ENCODE assay signal across 8 cellular contexts in genomic region chrX:1592863-1593201, GRCh38. TPM values are rescaled to one million over a fixed set of nuclear protein-coding genes. Genes with fewer than 3 reads are reported as not detected.
A peak's percentile ranks its signal among the peaks of the same experiment; 100 is the strongest.
DNase-seq lines count a peak whose midpoint lies in the region; ATAC-seq and TF ChIP-seq lines count a peak whose summit lies in the region.

No MANE protein-coding gene starts in this region.

- DNase-seq in breast epithelium (ENCODE audit: low spot score in 2 of 2): no peak
- no peak for DNase-seq in mesendoderm
- DNase-seq in pons (ENCODE audit: low spot score): no peak
- no peak for DNase-seq in substantia nigra (lab: John Stamatoyannopoulos, UW)

- H3K27ac ChIP-seq in 22Rv1: peak overlapping the region; percentile 57
- peak overlapping the region; percentile 74 for H3K27ac ChIP-seq in KOPT-K1 (ENCODE audit: low read depth, low read length, poor library complexity, severe bottlenecking)
- H3K27ac ChIP-seq in breast epithelium: peak overlapping the region; percentile 36 to 91
- H3K27ac ChIP-seq in mesendoderm (ENCODE audit: low read depth, low read length): peak overlapping the region; percentile 27
- H3K27ac ChIP-seq in substantia nigra (ENCODE audit: low read depth, low read length, poor library complexity, severe bottlenecking): no peak overlapping the region

- H3K4me3 ChIP-seq in breast epithelium: peak overlapping the region; percentile 89 to 98 (median 93)
- peak overlapping the region; percentile 92 for H3K4me3 ChIP-seq in mesendoderm (ENCODE audit: low read length)

- H2BK120ac ChIP-seq in mesendoderm (ENCODE audit: low read depth, low read length): no peak overlapping the region

- peaks cover 0 to 3% of the 10 kb centered on the region in 2 donors for H3K4me1 ChIP-seq in breast epithelium
- H3K4me1 ChIP-seq in mesendoderm (ENCODE audit: control insufficient read depth, low read depth, low read length): no peaks in the 10 kb centered on the region

- H2BK5ac ChIP-seq in mesendoderm (ENCODE audit: low read length): no peak overlapping the region

- H4K5ac ChIP-seq in mesendoderm (ENCODE audit: low read length): no peak overlapping the region

- H3K9me3 ChIP-seq in KOPT-K1 (ENCODE audit: insufficient read depth, low read length, poor library complexity, severe bottlenecking): no peaks in the 10 kb centered on the region
- H3K9me3 ChIP-seq in breast epithelium: no peaks in the 10 kb centered on the region

- peaks cover 52% of the 10 kb centered on the region for H3K79me2 ChIP-seq in mesendoderm (ENCODE audit: control insufficient read depth, insufficient read depth, low read length)

- peak overlapping the region; percentile 95 for H3K9ac ChIP-seq in mesendoderm (ENCODE audit: low read length)

- no peak overlapping the region for H3K23ac ChIP-seq in mesendoderm (ENCODE audit: low read length)

- no peak for TF ChIP-seq POLR2A in breast epithelium (IDR thresholded peaks at IDR 0.05)

- no peaks in the 10 kb centered on the region for H3K27me3 ChIP-seq in breast epithelium
- no peaks in the 10 kb centered on the region for H3K27me3 ChIP-seq in mesendoderm (ENCODE audit: insufficient read depth, low read length, poor library complexity)

- H3K79me1 ChIP-seq in mesendoderm (ENCODE audit: low read length): peaks cover 28% of the 10 kb centered on the region

- H3K4ac ChIP-seq in mesendoderm (ENCODE audit: low read depth, low read length): no peak overlapping the region

- peak overlapping the region; percentile 64 for H3K4me2 ChIP-seq in mesendoderm (ENCODE audit: low read length)

- no peak overlapping the region for H3K18ac ChIP-seq in mesendoderm (ENCODE audit: low read length)

- intact Hi-C loops in breast epithelium (cut with DNase I; ENCODE audit: low total_unique reads): loop anchor here (10.0 kb wide), 2 partner anchors 138 to 198 kb away; partner anchors contain the start of genes ASMTL and SLC25A6

- H3K56ac ChIP-seq in mesendoderm (ENCODE audit: low read length): peak overlapping the region; percentile 97

- no peak overlapping the region for H4K8ac ChIP-seq in mesendoderm (ENCODE audit: low read depth, low read length)

- TF ChIP-seq CTCF in 22Rv1 (IDR thresholded peaks at IDR 0.05) (no peak), breast epithelium (IDR thresholded peaks at IDR 0.05) (no peak)

- H2BK15ac ChIP-seq in mesendoderm (replicated peaks; ENCODE audit: low read depth): no peak overlapping the region

- WGBS in mesendoderm (ENCODE audit: extremely low coverage, insufficient coverage, low lambda C conversion rate): no CpG with 5 or more reads among the region's 12 CpGs

- peak; percentile 5 for ATAC-seq in GM19372 (IDR thresholded peaks at IDR 0.05; ENCODE audit: low read depth, unreplicated experiment)
- ATAC-seq in HG03159 (IDR thresholded peaks at IDR 0.05; ENCODE audit: unreplicated experiment): no peak

- no peak overlapping the region for H2AK5ac ChIP-seq in mesendoderm (ENCODE audit: low read length)

- H3K36me3 ChIP-seq in KOPT-K1 (ENCODE audit: insufficient read depth, low read length) (peaks cover 50% of the 10 kb centered on the region), breast epithelium (peaks cover 8% of the 10 kb centered on the region), mesendoderm (ENCODE audit: control insufficient read depth, insufficient read depth, low read length) (peaks cover 13% of the 10 kb centered on the region)

RNA-seq across cellular contexts. Expression of gene AKAP17A, which starts 1.4 kb away (rescaled TPM):
- total RNA-seq in breast epithelium: 10 to 100 TPM; 32.2 to 62.3 (median 56.3) TPM
- 23.8 TPM for polyA plus RNA-seq in mesendoderm (2013, experiment 1 of 2)
- polyA plus RNA-seq in mesendoderm (2013, experiment 2 of 2): 23.8 TPM

RNA-seq across cellular contexts. Expression of gene ASMT, which starts 22.0 kb away (rescaled TPM):
- total RNA-seq in breast epithelium: not detected
- polyA plus RNA-seq in mesendoderm (2013, experiment 1 of 2): 0.34 TPM
- polyA plus RNA-seq in mesendoderm (2013, experiment 2 of 2): 0.36 TPM

RNA-seq across cellular contexts. Expression of gene P2RY8, which starts 55.8 kb away (rescaled TPM):
- 1 to 10 TPM; 1.3 to 3.2 (median 1.5) TPM for total RNA-seq in breast epithelium
- polyA plus RNA-seq in mesendoderm (2013, experiment 1 of 2): not detected
- not detected for polyA plus RNA-seq in mesendoderm (2013, experiment 2 of 2)
